13 cellular contexts compared by ENCODE assay signal in the genomic region with DNA sequence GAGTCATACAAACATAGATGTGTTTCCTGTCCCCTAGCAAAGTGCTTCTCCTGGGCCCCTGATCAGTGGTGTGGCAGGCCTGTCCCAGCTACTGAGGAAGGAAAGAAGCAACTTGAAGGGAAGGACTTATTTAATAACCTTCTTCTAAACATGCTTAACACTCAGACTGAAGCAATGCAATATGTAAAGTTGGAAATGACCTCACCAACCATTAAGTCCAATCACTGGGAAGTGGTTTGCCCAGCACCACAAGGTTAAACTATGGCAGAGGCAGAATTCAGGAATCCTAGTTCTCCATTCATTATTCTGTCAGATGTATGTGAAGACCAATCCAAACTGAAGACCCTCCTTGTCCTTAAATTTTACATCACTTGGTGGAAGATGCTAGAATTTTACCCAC.
"Had no signal": no experiment of that assay in that cellular context is flagged by ENCODE, and none has a peak within 500 bp of the region (broad histone marks: within the 10 kb centered on the region; RNA-seq: fewer than 3 reads in every experiment).

No MANE protein-coding gene starts in this region.

- ATAC-seq: activated naive CD8-positive, alpha-beta T cell treated with anti-CD3 and anti-CD28 coated beads, Interleukin-2, amount 50 U/mL, for 24 hours; left cardiac atrium; natural killer cell treated with Interleukin-12 subunit alpha and Interleukin-12 subunit beta and Interleukin-15 and Interleukin-18, amount 100 ng/mL, for 72 hours had no signal

- H3K27ac ChIP-seq: coronary artery, epithelial cell of prostate, transverse colon had no signal

- H3K4me3 Mint-ChIP-seq: activated naive CD8-positive, alpha-beta T cell treated with anti-CD3 and anti-CD28 coated beads, Interleukin-2, amount 50 U/mL, for 24 hours; natural killer cell treated with Interleukin-12 subunit alpha and Interleukin-12 subunit beta and Interleukin-15 and Interleukin-18, amount 100 ng/mL, for 72 hours had no signal

- H3K27ac Mint-ChIP-seq: activated naive CD8-positive, alpha-beta T cell treated with anti-CD3 and anti-CD28 coated beads, Interleukin-2, amount 50 U/mL, for 24 hours; natural killer cell treated with Interleukin-12 subunit alpha and Interleukin-12 subunit beta and Interleukin-15 and Interleukin-18, amount 100 ng/mL, for 72 hours had no signal

- H3K27me3 Mint-ChIP-seq: activated naive CD8-positive, alpha-beta T cell treated with anti-CD3 and anti-CD28 coated beads, Interleukin-2, amount 50 U/mL, for 24 hours; natural killer cell treated with Interleukin-12 subunit alpha and Interleukin-12 subunit beta and Interleukin-15 and Interleukin-18, amount 100 ng/mL, for 72 hours had no signal

- H3K36me3 ChIP-seq: transverse colon had no signal

- H3K9me3 Mint-ChIP-seq: activated naive CD8-positive, alpha-beta T cell treated with anti-CD3 and anti-CD28 coated beads, Interleukin-2, amount 50 U/mL, for 24 hours; natural killer cell treated with Interleukin-12 subunit alpha and Interleukin-12 subunit beta and Interleukin-15 and Interleukin-18, amount 100 ng/mL, for 72 hours had no signal

- H3K4me3 ChIP-seq: coronary artery, transverse colon had no signal

- H3K27me3 ChIP-seq: transverse colon had no signal

- DNase-seq: activated CD4-positive, alpha-beta T cell treated with anti-CD3 and anti-CD28 coated beads for 1 hour; activated CD4-positive, alpha-beta T cell treated with anti-CD3 and anti-CD28 coated beads, Interleukin-2, amount 50 U/mL, for 48 hours; activated naive CD8-positive, alpha-beta T cell treated with anti-CD3 and anti-CD28 coated beads, Interleukin-2, amount 50 U/mL, for 24 hours; activated T-cell treated with anti-CD3 and anti-CD28 coated beads, Interleukin-2, amount 50 U/mL, for 48 hours; caudate nucleus; effector memory CD4-positive, alpha-beta T cell; left cardiac atrium; mammary epithelial cell; T-helper 9 cell; transverse colon had no signal

- H3K9me3 ChIP-seq: transverse colon had no signal
